Comparison of ENCODE assay signal across 9 cellular contexts in the genomic region with DNA sequence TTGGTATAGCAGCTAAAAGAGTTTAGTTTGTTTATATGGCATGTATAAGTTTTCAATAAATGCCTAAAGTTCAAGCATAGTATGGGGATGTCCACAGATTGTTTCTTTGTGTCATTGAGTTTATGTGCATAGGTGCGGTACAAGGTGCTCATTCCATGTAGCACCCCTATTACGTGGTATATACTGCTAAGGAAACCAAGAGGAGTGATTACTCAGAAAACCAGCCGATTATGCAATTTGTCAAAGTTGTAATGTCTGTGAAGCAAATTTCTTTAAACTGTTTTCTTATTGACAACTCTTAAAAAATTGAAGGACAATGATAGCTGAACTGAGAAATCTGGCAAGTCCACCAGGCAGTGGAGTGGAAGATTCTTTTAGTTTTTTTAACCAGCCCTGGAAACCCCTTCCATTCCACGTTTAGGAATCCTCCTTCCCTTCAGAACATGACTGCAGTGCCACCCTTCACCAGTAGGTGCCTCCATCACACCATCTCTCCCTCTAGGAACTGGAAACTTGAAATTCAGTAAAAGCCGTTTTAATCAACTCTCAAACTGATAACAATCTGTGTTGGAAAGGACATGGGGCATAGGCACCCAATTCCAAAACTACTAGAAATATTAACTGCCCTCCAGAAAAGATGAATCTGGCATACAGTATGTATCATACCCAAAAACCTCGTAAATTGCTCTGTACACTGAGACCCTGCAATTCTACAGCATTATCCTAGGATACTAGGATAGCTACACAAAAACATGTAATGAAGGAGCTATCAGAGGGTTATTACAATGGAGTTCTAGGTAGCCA. TPM values are rescaled to one million over a fixed set of nuclear protein-coding genes. Genes with fewer than 3 reads are reported as not detected.
A peak's percentile ranks its signal among the peaks of the same experiment; 100 is the strongest.
DNase-seq lines count a peak whose midpoint lies in the region; ATAC-seq and TF ChIP-seq lines count a peak whose summit lies in the region.
"Had no signal": no experiment of that assay in that cellular context is flagged by ENCODE, and none has a peak within 500 bp of the region (broad histone marks: within the 10 kb centered on the region; RNA-seq: fewer than 3 reads in every experiment).

No MANE protein-coding gene starts in this region.

- no peak overlapping the region for H2AFZ ChIP-seq in KMS-11 (ENCODE audit: low read depth)

- H3K4me3 ChIP-seq in KMS-11 (IDR thresholded peaks at IDR 0.05; ENCODE audit: insufficient read depth, low read depth, low read length) (no peak overlapping the region), urinary bladder (ENCODE audit: low read depth, low read length) (no peak overlapping the region)

- peak; percentile 97 for TF ChIP-seq CTCF in KMS-11 (conservative IDR thresholded peaks at IDR 0.05; ENCODE audit: low read depth, low read length)

- CTCF ChIA-PET in activated naive CD4-positive, alpha-beta T cell treated with anti-CD3 and anti-CD28 coated beads for 36 hours (lab: Charles Lee): interaction anchor here (0.6 to 5.3 kb wide), 27 partner anchors 14 to 1469 kb away, joined by 3 to 24 read pairs (median 5); a partner anchor contains a TSS

- H3K4me2 ChIP-seq in KMS-11: no peak overlapping the region

- no peak overlapping the region for H3K4me3 Mint-ChIP-seq in activated naive CD4-positive, alpha-beta T cell treated with anti-CD3 and anti-CD28 coated beads for 36 hours
- H3K4me3 Mint-ChIP-seq: activated naive CD4-positive, alpha-beta T cell treated with anti-CD3 and anti-CD28 coated beads, Interleukin-2, amount 50 U/mL, for 24 hours had no signal

- H3K27ac ChIP-seq in KMS-11: no peak overlapping the region
- H3K27ac ChIP-seq in urinary bladder (ENCODE audit: low read depth): peak overlapping the region; percentile 17

- intact Hi-C loops in activated naive CD4-positive, alpha-beta T cell treated with anti-CD3 and anti-CD28 coated beads for 36 hours (cut with micrococcal nuclease): loop anchor here (1.0 to 10.0 kb wide), 5 partner anchors 96 to 451 kb away; a partner anchor contains a TSS
- intact Hi-C loops in posterior vena cava (cut with DNase I): loop anchor here (5.0 to 10.0 kb wide), 3 partner anchors 63 to 233 kb away; no protein-coding TSS in a partner anchor

- H3K4me1 ChIP-seq in KMS-11 (ENCODE audit: low read depth, poor library complexity, severe bottlenecking): peaks cover under 1% of the 10 kb centered on the region
- H3K4me1 ChIP-seq in urinary bladder (ENCODE audit: insufficient read depth): no peaks in the 10 kb centered on the region

- H3K27me3 ChIP-seq in KMS-11 (ENCODE audit: insufficient read depth, low read depth): no peaks in the 10 kb centered on the region

- no peaks in the 10 kb centered on the region for H4K20me1 ChIP-seq in KMS-11 (ENCODE audit: insufficient read depth)

- no peaks in the 10 kb centered on the region for H3K9me3 Mint-ChIP-seq in activated naive CD4-positive, alpha-beta T cell treated with anti-CD3 and anti-CD28 coated beads for 36 hours
- H3K9me3 Mint-ChIP-seq: activated naive CD4-positive, alpha-beta T cell treated with anti-CD3 and anti-CD28 coated beads, Interleukin-2, amount 50 U/mL, for 24 hours had no signal

- H3K9ac ChIP-seq in KMS-11: no peak overlapping the region

- ATAC-seq in GM18907 (IDR thresholded peaks at IDR 0.05; ENCODE audit: unreplicated experiment): no peak

- H3K36me3 Mint-ChIP-seq in activated naive CD4-positive, alpha-beta T cell treated with anti-CD3 and anti-CD28 coated beads for 36 hours (ENCODE audit: low read depth): peaks cover 8% of the 10 kb centered on the region
- H3K36me3 Mint-ChIP-seq: activated naive CD4-positive, alpha-beta T cell treated with anti-CD3 and anti-CD28 coated beads, Interleukin-2, amount 50 U/mL, for 24 hours had no signal

- no peaks in the 10 kb centered on the region for H3K27me3 Mint-ChIP-seq in activated naive CD4-positive, alpha-beta T cell treated with anti-CD3 and anti-CD28 coated beads for 36 hours (ENCODE audit: low read depth)
- H3K27me3 Mint-ChIP-seq: activated naive CD4-positive, alpha-beta T cell treated with anti-CD3 and anti-CD28 coated beads, Interleukin-2, amount 50 U/mL, for 24 hours had no signal

- peaks cover 8% of the 10 kb centered on the region for H3K4me1 Mint-ChIP-seq in activated naive CD4-positive, alpha-beta T cell treated with anti-CD3 and anti-CD28 coated beads for 36 hours (ENCODE audit: low read depth)

- H3K27ac Mint-ChIP-seq in activated naive CD4-positive, alpha-beta T cell treated with anti-CD3 and anti-CD28 coated beads for 36 hours: no peak overlapping the region
- H3K27ac Mint-ChIP-seq: activated naive CD4-positive, alpha-beta T cell treated with anti-CD3 and anti-CD28 coated beads, Interleukin-2, amount 50 U/mL, for 24 hours had no signal

- peak; percentile 46 for DNase-seq in DMS153 treated with DMSO at 0.1 percent for 48 hours (lab: John Stamatoyannopoulos, UW; ENCODE audit: unreplicated experiment)
- DNase-seq in SKM-1 (lab: John Stamatoyannopoulos, UW; ENCODE audit: unreplicated experiment): peak; percentile 39
- DNase-seq in activated naive CD4-positive, alpha-beta T cell treated with anti-CD3 and anti-CD28 coated beads for 36 hours: peak; percentile 78
- peak; percentile 61 for DNase-seq in glomerular visceral epithelial cell (ENCODE audit: extremely low spot score)
- peak; percentile 89 for DNase-seq in posterior vena cava (ENCODE audit: low spot score)

- H3K36me3 ChIP-seq in KMS-11 (ENCODE audit: insufficient read depth) (no peaks in the 10 kb centered on the region), urinary bladder (ENCODE audit: insufficient read depth) (no peaks in the 10 kb centered on the region)

- WGBS in urinary bladder: 48% methylated on average over 6 of the region's 6 CpGs

- H3K79me2 ChIP-seq in KMS-11 (ENCODE audit: insufficient read depth, low read depth): no peaks in the 10 kb centered on the region

RNA-seq across cellular contexts. Expression of a gene that starts 43.5 kb away (rescaled TPM):
- 10 to 100 TPM; 26.4 to 27.8 TPM for total RNA-seq in activated naive CD4-positive, alpha-beta T cell treated with anti-CD3 and anti-CD28 coated beads for 36 hours
- 1 to 10 TPM; 1.0 to 2.2 TPM for total RNA-seq in posterior vena cava
- 16.1 TPM for total RNA-seq in urinary bladder
- 3.0 TPM for polyA plus RNA-seq in urinary bladder

RNA-seq across cellular contexts. Expression of a gene that starts 43.5 kb away (rescaled TPM):
- total RNA-seq in activated naive CD4-positive, alpha-beta T cell treated with anti-CD3 and anti-CD28 coated beads for 36 hours: 10 to 100 TPM; 18.4 to 19.6 TPM
- total RNA-seq in posterior vena cava (10 to 100 TPM in 1 of 2 donors, 1 to 10 TPM in 1; 7.8 to 13.6 TPM), urinary bladder (45.6 TPM)
- polyA plus RNA-seq in urinary bladder: 12.5 TPM

RNA-seq across cellular contexts. Expression of a gene that starts 50.4 kb away (rescaled TPM):
- total RNA-seq in activated naive CD4-positive, alpha-beta T cell treated with anti-CD3 and anti-CD28 coated beads for 36 hours: 1 to 10 TPM; 3.0 to 3.4 TPM
- total RNA-seq in posterior vena cava: 10 to 100 TPM; 27.7 to 30.6 TPM
- total RNA-seq in urinary bladder: 13.0 TPM
- 6.8 TPM for polyA plus RNA-seq in urinary bladder

RNA-seq across cellular contexts. Expression of a gene that starts 50.8 kb away (rescaled TPM):
- total RNA-seq in activated naive CD4-positive, alpha-beta T cell treated with anti-CD3 and anti-CD28 coated beads for 36 hours: 10 to 100 TPM; 20.4 to 20.8 TPM
- 10 to 100 TPM; 32.7 to 38.8 TPM for total RNA-seq in posterior vena cava
- total RNA-seq in urinary bladder: 54.6 TPM
- polyA plus RNA-seq in urinary bladder: 59.8 TPM

Comparison
In these comparisons a context has a peak if more than half of its experiments do, and no peak if none do; other contexts are left out.
1. DNase-seq: peak in every context shown above with its lines; median percentile 89 in posterior vena cava; 78 in activated naive CD4-positive, alpha-beta T cell treated with anti-CD3 and anti-CD28 coated beads for 36 hours; 61 in glomerular visceral epithelial cell; 46 in DMS153 treated with DMSO at 0.1 percent for 48 hours; 39 in SKM-1.